10 cellular contexts compared by ENCODE assay signal in genomic region chr14:73386342-73386741, GRCh38.
"Had no signal": no experiment of that assay in that cellular context is flagged by ENCODE, and none has a peak within 500 bp of the region (broad histone marks: within the 10 kb centered on the region; RNA-seq: fewer than 3 reads in every experiment).

No MANE protein-coding gene starts in this region.

- DNase-seq: activated CD4-positive, alpha-beta memory T cell treated with anti-CD3 and anti-CD28 coated beads for 36 hours; activated gamma-delta T cell; activated T-cell treated with anti-CD3 and anti-CD28 coated beads, Interleukin-2, amount 50 U/mL, for 48 hours; effector CD8-positive, alpha-beta T cell; glutamatergic neuron; left colon; T1000; transverse colon had no signal

- H3K27ac ChIP-seq: coronary artery, transverse colon had no signal

- H3K27me3 ChIP-seq: transverse colon had no signal

- ATAC-seq: left colon; stimulated activated effector memory CD8-positive, alpha-beta T cell treated with anti-CD3 and anti-CD28 coated beads, Interleukin-12 subunit alpha, Interleukin-12 subunit beta, amount 100 ng/mL, for 72 hours had no signal

- H3K4me3 ChIP-seq: coronary artery, transverse colon had no signal
